In genomic region chr5:43401827-43402226, GRCh38 we compare ENCODE assay signal across 11 cellular contexts. TPM values are rescaled to one million over a fixed set of nuclear protein-coding genes. Genes with fewer than 3 reads are reported as not detected.
DNase-seq lines count a peak whose midpoint lies in the region; ATAC-seq, FAIRE-seq and TF ChIP-seq lines count a peak whose summit lies in the region.
"Had no signal": no experiment of that assay in that cellular context is flagged by ENCODE, and none has a peak within 500 bp of the region (broad histone marks: within the 10 kb centered on the region; RNA-seq: fewer than 3 reads in every experiment).

No MANE protein-coding gene starts in this region.

- peak; percentile 94 to 97 for ATAC-seq in A549
- peak; percentile 48 for ATAC-seq in GM23338
- ATAC-seq in esophagus mucosa = no peak

- H3K4me1 ChIP-seq in A549 (peaks cover 10% of the 10 kb centered on the region; the same call in 1 of the 3 replicates), GM23338 (ENCODE audit: insufficient read depth) (no peaks in the 10 kb centered on the region), PC-9 (replicated peaks; ENCODE audit: insufficient read depth) (peaks cover 10% of the 10 kb centered on the region; the same call in 1 of the 2 replicates)
- H3K4me1 ChIP-seq: vagina had no signal

- H3F3A ChIP-seq in GM23338 (replicated peaks; ENCODE audit: low read depth) = no peaks in the 10 kb centered on the region
- 0 out of 2 replicates have a peak, but pooled peaks cover 4% of the 10 kb centered on the region for H3F3A ChIP-seq in PC-9 (ENCODE audit: insufficient read depth, low read depth)

- H3K27ac Mint-ChIP-seq in GM23338 = no peak overlapping the region
- H3K27ac Mint-ChIP-seq in activated CD4-positive, alpha-beta memory T cell treated with anti-CD3 and anti-CD28 coated beads, Interleukin-2, amount 10 ng/mL, durations not matched to agents 7 days and 5 days = no peak overlapping the region

- no peaks in the 10 kb centered on the region for H4K20me1 ChIP-seq in GM23338 (replicated peaks; ENCODE audit: insufficient read depth)
- no peaks in the 10 kb centered on the region for H4K20me1 ChIP-seq in PC-9 (ENCODE audit: insufficient read depth)

- H3K4me2 ChIP-seq in A549 = no peak overlapping the region
- no peak overlapping the region for H3K4me2 ChIP-seq in GM23338
- H3K4me2 ChIP-seq in PC-9 = peak overlapping the region; percentile 67; the same call in 1 of the 2 replicates

- POLR2A ChIA-PET in A549 (lab: Yijun Ruan, JAX) (interaction anchor here (3.9 kb wide), 1 partner anchor 82 kb away, joined by 31 read pairs; the partner anchor contains the start of gene TMEM267), PC-9 (lab: Charles Lee; ENCODE audit: unreplicated experiment) (no interaction called here)
- POLR2A ChIA-PET in activated CD4-positive, alpha-beta memory T cell treated with anti-CD3 and anti-CD28 coated beads, Interleukin-2, amount 10 ng/mL, durations not matched to agents 7 days and 5 days (lab: Charles Lee) = interaction anchor here (1.0 kb wide), 1 partner anchor 281 kb away, joined by 4 read pairs; the partner anchor contains the start of gene ZNF131

- H3K4me1 Mint-ChIP-seq in GM23338 = no peaks in the 10 kb centered on the region
- peaks cover 17% of the 10 kb centered on the region for H3K4me1 Mint-ChIP-seq in activated CD4-positive, alpha-beta memory T cell treated with anti-CD3 and anti-CD28 coated beads, Interleukin-2, amount 10 ng/mL, durations not matched to agents 7 days and 5 days

- FAIRE-seq in A549 (lab: Jason Lieb, UNC) = no peak
- FAIRE-seq: GM19239 had no signal

- no TSS peak for BruUV-seq in PC-9 (replicated peaks; lab: Mats Ljungman, UMichigan)

- CTCF ChIA-PET in A549 (lab: Yijun Ruan, JAX) = interaction anchor here (1.1 to 7.3 kb wide), 5 partner anchors 10 to 87 kb away, joined by 4 to 55 read pairs (median 8); partner anchors contain the start of genes CCL28 and TMEM267
- CTCF ChIA-PET in PC-9 (lab: Charles Lee) = no interaction called here
- CTCF ChIA-PET in activated CD4-positive, alpha-beta memory T cell treated with anti-CD3 and anti-CD28 coated beads, Interleukin-2, amount 10 ng/mL, durations not matched to agents 7 days and 5 days (lab: Charles Lee) = interaction anchor here (0.6 kb wide), 1 partner anchor 183 kb away, joined by 3 read pairs; no protein-coding TSS in a partner anchor

- intact Hi-C loops in PC-9 (cut with micrococcal nuclease; ENCODE audit: unreplicated experiment) = no loop called here

- H3K9me3 ChIP-seq in A549 = no peaks in the 10 kb centered on the region
- no peaks in the 10 kb centered on the region for H3K9me3 ChIP-seq in PC-9 (ENCODE audit: insufficient read depth, low read depth)
- H3K9me3 ChIP-seq: vagina had no signal

- 0 out of 5 replicates have a peak, but pooled peaks of 1 of the 2 experiments have one; percentile 21 for TF ChIP-seq RAD21 in A549 (conservative IDR thresholded peaks at IDR 0.05 in 1 of 2, IDR thresholded peaks at IDR 0.05 in 1 of 2)

- in situ Hi-C loops in GM13976 (cut with MboI; ENCODE audit: low sequenced_read_pairs, unreplicated experiment) = no loop called here

- H3K36me3 ChIP-seq in GM23338 (ENCODE audit: insufficient read depth) = no peaks in the 10 kb centered on the region
- H3K36me3 ChIP-seq in PC-9 (ENCODE audit: low read depth) = no peaks in the 10 kb centered on the region
- H3K36me3 ChIP-seq: vagina had no signal

- no peak for TF ChIP-seq EP300 in A549 (IDR thresholded peaks at IDR 0.05)

- no peaks in the 10 kb centered on the region for H3K27me3 ChIP-seq in GM23338 (ENCODE audit: insufficient read depth)
- no peaks in the 10 kb centered on the region for H3K27me3 ChIP-seq in PC-9 (ENCODE audit: insufficient read depth, low read depth)
- H3K27me3 ChIP-seq: vagina had no signal

- peaks cover 8% of the 10 kb centered on the region for H3K27me3 Mint-ChIP-seq in GM23338 (ENCODE audit: insufficient read depth, low read depth, poor library complexity)
- H3K27me3 Mint-ChIP-seq in activated CD4-positive, alpha-beta memory T cell treated with anti-CD3 and anti-CD28 coated beads, Interleukin-2, amount 10 ng/mL, durations not matched to agents 7 days and 5 days = peaks cover 14% of the 10 kb centered on the region

- H3K36me3 Mint-ChIP-seq in GM23338 (ENCODE audit: low read depth) = peaks cover 6% of the 10 kb centered on the region; the same call in 1 of the 3 replicates
- H3K36me3 Mint-ChIP-seq in activated CD4-positive, alpha-beta memory T cell treated with anti-CD3 and anti-CD28 coated beads, Interleukin-2, amount 10 ng/mL, durations not matched to agents 7 days and 5 days (ENCODE audit: low read depth) = peaks cover 28% of the 10 kb centered on the region

- TF ChIP-seq CTCF in A549 (IDR thresholded peaks at IDR 0.05) (no peak), GM23338 (conservative IDR thresholded peaks at IDR 0.05; ENCODE audit: low read depth in 2 of 2) (peak in 1 of 2 experiments; percentile 16; a peak in 2 of 4 replicates), PC-9 (conservative IDR thresholded peaks at IDR 0.05) (peak; percentile 65), epithelial cell of proximal tubule (conservative IDR thresholded peaks at IDR 0.05; ENCODE audit: low read depth, low read length) (peak; percentile 55), GM13976 (IDR thresholded peaks at IDR 0.05; ENCODE audit: borderline replicate concordance, control extremely low read depth, extremely low read depth, insufficient read depth, missing control alignments) (no peak)

- peak; percentile 57 to 62 for DNase-seq in A549 (ENCODE audit: low read depth in 1 of 2, low spot score in 1 of 2)
- DNase-seq in GM23338 (ENCODE audit: low spot score) = peak; percentile 25
- no peak for DNase-seq in PC-9
- DNase-seq in epithelial cell of proximal tubule (ENCODE audit: low read depth) = no peak
- DNase-seq in GM13976 (ENCODE audit: low spot score) = no peak
- no peak for DNase-seq in activated CD4-positive, alpha-beta memory T cell treated with anti-CD3 and anti-CD28 coated beads, Interleukin-2, amount 10 ng/mL, durations not matched to agents 7 days and 5 days
- no peak for DNase-seq in activated effector memory CD4-positive, alpha-beta T cell treated with Interleukin-2 at 50 U/mL for 16 hours
- DNase-seq: T1000 had no signal

- H3K27ac ChIP-seq in A549 = 0 out of 6 replicates have a peak overlapping the region, but pooled peaks have one; percentile 16 to 30
- no peak overlapping the region for H3K27ac ChIP-seq in GM23338 (ENCODE audit: low read depth)
- no peak overlapping the region for H3K27ac ChIP-seq in PC-9
- H3K27ac ChIP-seq: vagina had no signal

- TF ChIP-seq POLR2A in A549 (IDR thresholded peaks at IDR 0.05; ENCODE audit: low read length) = no peak

- 12% methylated on average over 1 of the region's 1 CpG for WGBS in A549 (ENCODE audit: missing lambda C conversion rate)

- no peak overlapping the region for H2AFZ ChIP-seq in GM23338
- no peak overlapping the region for H2AFZ ChIP-seq in PC-9

- H3K4me3 ChIP-seq in A549 = no peak overlapping the region
- H3K4me3 ChIP-seq in GM23338 = no peak overlapping the region
- H3K4me3 ChIP-seq in PC-9 = no peak overlapping the region
- no peak overlapping the region for H3K4me3 ChIP-seq in epithelial cell of proximal tubule (ENCODE audit: low read depth, low read length)
- H3K4me3 ChIP-seq: vagina had no signal

- H3K4me3 Mint-ChIP-seq in GM23338 = no peak overlapping the region
- no peak overlapping the region for H3K4me3 Mint-ChIP-seq in activated CD4-positive, alpha-beta memory T cell treated with anti-CD3 and anti-CD28 coated beads, Interleukin-2, amount 10 ng/mL, durations not matched to agents 7 days and 5 days

- no peaks in the 10 kb centered on the region for H3K79me2 ChIP-seq in GM23338 (replicated peaks; ENCODE audit: insufficient read depth)
- H3K79me2 ChIP-seq in PC-9 (ENCODE audit: low read depth) = no peaks in the 10 kb centered on the region

- H3K9me3 Mint-ChIP-seq in GM23338 = peaks cover 28% of the 10 kb centered on the region
- peaks cover 10% of the 10 kb centered on the region for H3K9me3 Mint-ChIP-seq in activated CD4-positive, alpha-beta memory T cell treated with anti-CD3 and anti-CD28 coated beads, Interleukin-2, amount 10 ng/mL, durations not matched to agents 7 days and 5 days

- no peaks in the 10 kb centered on the region; the same call in 1 of the 2 replicates for H3K9me2 ChIP-seq in GM23338 (ENCODE audit: insufficient read depth)
- H3K9me2 ChIP-seq in PC-9 (ENCODE audit: insufficient read depth) = no peaks in the 10 kb centered on the region

TF ChIP-seq in A549, 52 proteins besides CTCF, POLR2A, EP300 and RAD21 (continues in another document):
- TF ChIP-seq HES2 (IDR thresholded peaks at IDR 0.05) (no peak), MYC (IDR thresholded peaks at IDR 0.05; ENCODE audit: borderline replicate concordance, low read length) (no peak), TP53 (CRISPR knock-in tag; IDR thresholded peaks at IDR 0.05) (no peak), FOXS1 (CRISPR knock-in tag; IDR thresholded peaks at IDR 0.05) (no peak), CEBPB (IDR thresholded peaks at IDR 0.05) (no peak)

TF ChIP-seq in GM23338, 12 proteins besides CTCF, POLR2A, EP300 and RAD21:
- no peak for TF ChIP-seq STAT1 (IDR thresholded peaks at IDR 0.05; ENCODE audit: unreplicated experiment)
- no peak for TF ChIP-seq NANOG (IDR thresholded peaks at IDR 0.05; ENCODE audit: borderline replicate concordance)
- no peak for TF ChIP-seq EZH2phosphoT487 (IDR thresholded peaks at IDR 0.05; ENCODE audit: unreplicated experiment)
- TF ChIP-seq ZNF114 (CRISPR knock-in tag; IDR thresholded peaks at IDR 0.05) = no peak
TF ChIP-seq in GM23338: peak in this region for 0.

RNA-seq across cellular contexts. Expression of gene CCL28, which starts 10.4 kb away (rescaled TPM):
- polyA plus RNA-seq in A549 (2011; rRNA removed) = 0.39 and 0.50 TPM in 2 replicates
- 0.07 and 0.09 TPM in 2 replicates for polyA plus RNA-seq in A549 (2012; cell fraction: cytosol; rRNA removed)
- polyA plus RNA-seq in A549 (2012; cell fraction: nucleus; rRNA removed) = 0.02 and 0.16 TPM in 2 replicates
- 0.09 to 0.15 TPM (median 0.13 TPM) in 3 replicates for polyA plus RNA-seq in A549 (2017; fragmentation: RNase III; extraction: RNeasy Plus Mini Kit Qiagen cat#74134 plus additional on column Dnase treatment)
- polyA minus RNA-seq in A549 (2011; rRNA and poly(A)+ RNA removed) = 0.29 and 0.45 TPM in 2 replicates
- 3.4 and 5.7 TPM in 2 replicates for total RNA-seq in GM23338 (2014; rRNA removed; shearing (Covaris generic))
- 6.3 and 7.1 TPM in 2 replicates for polyA plus RNA-seq in GM23338 (2016; fragmentation: Nextera tagmentation; extraction: Ambion mirVana)
- 2.2 and 4.3 TPM in 2 replicates for total RNA-seq in PC-9 (2021)
- total RNA-seq in epithelial cell of proximal tubule = 2.1 and 6.2 TPM in 2 replicates
- total RNA-seq in esophagus mucosa = 7.0 TPM
- total RNA-seq in activated CD4-positive, alpha-beta memory T cell treated with anti-CD3 and anti-CD28 coated beads, Interleukin-2, amount 10 ng/mL, durations not matched to agents 7 days and 5 days = 10 to 100 TPM; 12.2 to 16.8 TPM

Comparison
In these comparisons a context has a peak if more than half of its experiments do, and no peak if none do; other contexts are left out.
1. DNase-seq: peak in A549 (2 of 2) and GM23338 (single experiment); none in PC-9 (0 of 2), epithelial cell of proximal tubule (single experiment), GM13976 (single experiment), activated CD4-positive, alpha-beta memory T cell treated with anti-CD3 and anti-CD28 coated beads, Interleukin-2, amount 10 ng/mL, durations not matched to agents 7 days and 5 days (single experiment) and activated effector memory CD4-positive, alpha-beta T cell treated with Interleukin-2 at 50 U/mL for 16 hours (single experiment).
2. H3K27ac ChIP-seq: peak in A549 (2 of 2); none in GM23338 (single experiment) and PC-9 (single experiment).
3. CTCF ChIP-seq: peak in PC-9 (single experiment) and epithelial cell of proximal tubule (single experiment); none in A549 (single experiment) and GM13976 (single experiment).